ENCODE assay signal across 9 cellular contexts in the genomic region with DNA sequence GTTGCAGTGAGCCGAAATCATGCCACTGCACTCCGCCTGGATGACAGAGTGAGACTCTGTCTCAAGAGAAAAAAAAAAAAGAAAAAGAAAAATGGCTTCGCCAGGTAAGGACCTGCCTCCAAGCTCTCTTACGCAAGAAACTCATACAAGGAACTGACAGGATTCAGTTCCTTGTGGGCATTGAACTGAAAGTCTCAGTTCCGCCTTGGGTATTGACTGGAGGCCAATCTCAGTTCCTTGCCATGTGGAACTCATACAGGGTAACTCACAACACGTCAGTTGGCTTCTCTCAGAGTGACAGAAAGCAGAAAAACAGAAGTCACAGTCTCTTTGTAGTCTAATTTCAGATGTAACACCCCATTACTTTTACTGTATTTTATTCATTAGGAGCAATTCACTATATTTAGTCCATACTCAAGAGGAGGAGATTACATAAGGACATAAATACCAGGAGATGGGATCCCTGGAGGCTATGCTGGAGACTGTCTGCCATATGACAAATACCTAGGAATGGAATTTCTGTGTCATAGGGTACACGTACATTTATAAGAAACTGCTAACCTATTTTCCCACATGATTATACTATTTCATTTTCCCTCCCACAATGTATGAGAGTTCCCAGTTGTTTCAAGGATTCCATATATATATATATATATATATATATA. TPM values are rescaled to one million over a fixed set of nuclear protein-coding genes. Genes with fewer than 3 reads are reported as not detected.
A peak's percentile ranks its signal among the peaks of the same experiment; 100 is the strongest.
DNase-seq lines count a peak whose midpoint lies in the region; ATAC-seq and TF ChIP-seq lines count a peak whose summit lies in the region.
"Had no signal": no experiment of that assay in that cellular context is flagged by ENCODE, and none has a peak within 500 bp of the region (broad histone marks: within the 10 kb centered on the region; RNA-seq: fewer than 3 reads in every experiment).

No MANE protein-coding gene starts in this region.

- 68 to 85% methylated on average over 7 of the region's 7 CpGs for WGBS in tibial nerve, 2 donors

- no peak for TF ChIP-seq CTCF in AG10803 (conservative IDR thresholded peaks at IDR 0.05; ENCODE audit: low read length)
- no peak for TF ChIP-seq CTCF in tibial nerve (IDR thresholded peaks at IDR 0.05)

- no peaks in the 10 kb centered on the region for H3K9me3 ChIP-seq in tibial nerve
- H3K9me3 ChIP-seq: gastrocnemius medialis had no signal

- H3K4me3 ChIP-seq in AG10803 (ENCODE audit: low read length): no peak overlapping the region
- no peak overlapping the region for H3K4me3 ChIP-seq in tibial nerve
- H3K4me3 ChIP-seq: gastrocnemius medialis had no signal

- H3K27ac Mint-ChIP-seq in activated T-helper 17 cell treated with anti-CD3 and anti-CD28 coated beads, Interleukin-2, amount 50 U/mL, for 72 hours: peak overlapping the region; percentile 11

- peak; percentile 97 for ATAC-seq in GM19397 (IDR thresholded peaks at IDR 0.05; ENCODE audit: unreplicated experiment)
- ATAC-seq in HG03159 (IDR thresholded peaks at IDR 0.05; ENCODE audit: unreplicated experiment): peak; percentile 97
- peak; percentile 76 for ATAC-seq in activated T-helper 17 cell treated with anti-CD3 and anti-CD28 coated beads, Interleukin-2, amount 50 U/mL, for 72 hours (replicated peaks)

- no peaks in the 10 kb centered on the region for H3K36me3 ChIP-seq in tibial nerve
- H3K36me3 ChIP-seq: gastrocnemius medialis had no signal

- no peaks in the 10 kb centered on the region for H3K4me1 Mint-ChIP-seq in activated T-helper 17 cell treated with anti-CD3 and anti-CD28 coated beads, Interleukin-2, amount 50 U/mL, for 72 hours

- TF ChIP-seq EP300 in tibial nerve (IDR thresholded peaks at IDR 0.05): peak in 1 of 2 donors; percentile 41

- H3K27me3 ChIP-seq in tibial nerve: no peaks in the 10 kb centered on the region
- H3K27me3 ChIP-seq: gastrocnemius medialis had no signal

- no peaks in the 10 kb centered on the region for H3K27me3 Mint-ChIP-seq in activated T-helper 17 cell treated with anti-CD3 and anti-CD28 coated beads, Interleukin-2, amount 50 U/mL, for 72 hours

- no peak for TF ChIP-seq POLR2A in tibial nerve (IDR thresholded peaks at IDR 0.05)

- no peak overlapping the region for H3K4me3 Mint-ChIP-seq in activated T-helper 17 cell treated with anti-CD3 and anti-CD28 coated beads, Interleukin-2, amount 50 U/mL, for 72 hours

- no peaks in the 10 kb centered on the region for H3K4me1 ChIP-seq in tibial nerve
- H3K4me1 ChIP-seq: gastrocnemius medialis had no signal

- no peak overlapping the region for H3K27ac ChIP-seq in tibial nerve
- H3K27ac ChIP-seq: gastrocnemius medialis had no signal

- H3K9me3 Mint-ChIP-seq in activated T-helper 17 cell treated with anti-CD3 and anti-CD28 coated beads, Interleukin-2, amount 50 U/mL, for 72 hours: no peaks in the 10 kb centered on the region

- DNase-seq in AG10803 (ENCODE audit: low read depth) (peak; percentile 67), NCI-H345 treated with DMSO at 0.1 percent for 48 hours (lab: John Stamatoyannopoulos, UW; ENCODE audit: unreplicated experiment) (no peak), DMS53 treated with DMSO at 0.1 percent for 48 hours (lab: John Stamatoyannopoulos, UW; ENCODE audit: unreplicated experiment) (no peak), NCI-H128 (lab: John Stamatoyannopoulos, UW; ENCODE audit: unreplicated experiment) (no peak), tibial nerve (ENCODE audit: low spot score in 2 of 2) (no peak)

- no peaks in the 10 kb centered on the region for H3K36me3 Mint-ChIP-seq in activated T-helper 17 cell treated with anti-CD3 and anti-CD28 coated beads, Interleukin-2, amount 50 U/mL, for 72 hours (ENCODE audit: low read depth)

RNA-seq across cellular contexts. Expression of gene NOPCHAP1, which starts 11.4 kb away (rescaled TPM):
- total RNA-seq in activated T-helper 17 cell treated with anti-CD3 and anti-CD28 coated beads, Interleukin-2, amount 50 U/mL, for 72 hours: 10 to 100 TPM; 20.4 to 31.8 TPM
- 1 to 10 TPM; 3.7 to 6.8 (median 6.1) TPM for total RNA-seq in tibial nerve

RNA-seq across cellular contexts. Expression of gene SLC41A2, which starts 16.7 kb away (rescaled TPM):
- 10 to 100 TPM; 16.8 to 52.8 TPM for total RNA-seq in activated T-helper 17 cell treated with anti-CD3 and anti-CD28 coated beads, Interleukin-2, amount 50 U/mL, for 72 hours
- total RNA-seq in tibial nerve: 10 to 100 TPM in 3 of 4 donors, 1 to 10 TPM in 1; 8.4 to 26.1 (median 18.0) TPM
